Comparison of ENCODE assay signal across 8 cellular contexts in the genomic region with DNA sequence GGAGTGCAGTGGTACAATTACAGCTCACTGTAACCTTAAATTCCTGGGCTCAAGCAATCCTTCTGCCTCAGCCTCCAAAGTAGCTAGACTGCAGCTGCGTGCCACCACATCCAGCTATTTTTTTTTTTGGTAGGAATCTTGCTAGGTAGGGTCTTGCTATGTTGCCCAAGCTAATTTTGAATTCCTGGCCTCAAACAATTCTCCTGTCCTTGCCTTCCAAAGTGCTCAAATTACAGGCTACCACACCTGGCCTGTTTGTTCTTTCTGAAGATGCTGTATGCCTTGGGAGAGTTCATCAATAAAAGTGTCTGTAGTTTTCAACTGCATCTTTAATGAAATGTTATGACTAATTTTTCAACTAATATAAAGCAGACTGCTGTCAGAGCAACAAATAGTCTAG. TPM values are rescaled to one million over a fixed set of nuclear protein-coding genes. Genes with fewer than 3 reads are reported as not detected.
A peak's percentile ranks its signal among the peaks of the same experiment; 100 is the strongest.
DNase-seq lines count a peak whose midpoint lies in the region; ATAC-seq and TF ChIP-seq lines count a peak whose summit lies in the region.

No MANE protein-coding gene starts in this region.

- H3K4me1 Mint-ChIP-seq in activated naive CD8-positive, alpha-beta T cell (ENCODE audit: low read depth), result peaks cover 59% of the 10 kb centered on the region

- no peak for TF ChIP-seq CTCF in HEK293 (tag by site-specific recombination; IDR thresholded peaks at IDR 0.05)

- H3K4me3 ChIP-seq in ACC112 (ENCODE audit: low read depth, low read length) (peak overlapping the region; percentile 83), HEK293 (ENCODE audit: low read depth, low read length) (peak overlapping the region; percentile 36), mononuclear cell (ENCODE audit: low read length) (peak overlapping the region; percentile 51)

- H3K36me3 ChIP-seq in ACC112 (ENCODE audit: insufficient read depth, low read length), result peaks cover 17% of the 10 kb centered on the region
- no peaks in the 10 kb centered on the region for H3K36me3 ChIP-seq in HEK293 (ENCODE audit: control insufficient read depth in 2 of 2, insufficient read depth in 1 of 2, low read length in 2 of 2)

- POLR2A ChIA-PET in HEK293 (lab: Yijun Ruan, JAX), result no interaction called here

- H3K4me3 Mint-ChIP-seq in activated naive CD8-positive, alpha-beta T cell, result peak overlapping the region; percentile 87

- no peak for DNase-seq in HuH-7.5 (ENCODE audit: low spot score)

- H3K4me1 ChIP-seq in ACC112 (ENCODE audit: control insufficient read depth, insufficient read depth, low read length, unreplicated experiment) (peaks cover 10% of the 10 kb centered on the region), HEK293 (ENCODE audit: control insufficient read depth, insufficient read depth, low read length) (no peaks in the 10 kb centered on the region), mononuclear cell (ENCODE audit: insufficient read depth, low read length) (peaks cover 29% of the 10 kb centered on the region)

- H3K36me3 Mint-ChIP-seq in activated naive CD8-positive, alpha-beta T cell, result peaks cover 35% of the 10 kb centered on the region

- H3K27me3 Mint-ChIP-seq in activated naive CD8-positive, alpha-beta T cell, result no peaks in the 10 kb centered on the region

- H3K9me3 ChIP-seq in HEK293 (ENCODE audit: control insufficient read depth, insufficient read depth, low read depth, low read length) (no peaks in the 10 kb centered on the region), mononuclear cell (ENCODE audit: low read depth, low read length) (no peaks in the 10 kb centered on the region)

- peaks cover 13% of the 10 kb centered on the region for H3K9me3 Mint-ChIP-seq in activated naive CD8-positive, alpha-beta T cell (ENCODE audit: low read depth)

- H3K27me3 ChIP-seq in ACC112 (ENCODE audit: insufficient read depth, low read length) (no peaks in the 10 kb centered on the region), mononuclear cell (ENCODE audit: insufficient read depth, low read length) (no peaks in the 10 kb centered on the region)

- H3K27ac Mint-ChIP-seq in activated naive CD8-positive, alpha-beta T cell, result peak overlapping the region; percentile 90

- ATAC-seq in HG02610 (IDR thresholded peaks at IDR 0.05; ENCODE audit: unreplicated experiment), result no peak
- ATAC-seq in HG03025 (IDR thresholded peaks at IDR 0.05; ENCODE audit: low FRiP score, unreplicated experiment), result no peak
- no peak for ATAC-seq in HG02623 (IDR thresholded peaks at IDR 0.05; ENCODE audit: unreplicated experiment)

- CTCF ChIA-PET in HEK293 (lab: Yijun Ruan, JAX), result no interaction called here

- H2AFZ ChIP-seq in ACC112 (ENCODE audit: low read length, unreplicated experiment), result no peak overlapping the region

- peaks cover 41% of the 10 kb centered on the region for H3K79me2 ChIP-seq in ACC112 (ENCODE audit: control insufficient read depth, insufficient read depth, low read length, unreplicated experiment)

- H3K27ac ChIP-seq in ACC112 (ENCODE audit: low read depth, low read length) (peak overlapping the region; percentile 87), HEK293 (ENCODE audit: extremely low read depth, low read depth, low read length) (no peak overlapping the region)

TF ChIP-seq in HEK293, 187 proteins besides CTCF, POLR2A, EP300 and RAD21:
- TF ChIP-seq, protein P1, sequence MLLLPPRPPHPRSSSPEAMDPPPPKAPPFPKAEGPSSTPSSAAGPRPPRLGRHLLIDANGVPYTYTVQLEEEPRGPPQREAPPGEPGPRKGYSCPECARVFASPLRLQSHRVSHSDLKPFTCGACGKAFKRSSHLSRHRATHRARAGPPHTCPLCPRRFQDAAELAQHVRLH (tag by site-specific recombination; IDR thresholded peaks at IDR 0.05), result no peak
- no peak for TF ChIP-seq GLIS1 (tag by site-specific recombination; IDR thresholded peaks at IDR 0.05)
- TF ChIP-seq ZNF121 (tag by site-specific recombination; IDR thresholded peaks at IDR 0.05), result peak; percentile 60; the same call in 1 of the 2 replicates

RNA-seq across cellular contexts. Expression of gene SAMD9, which starts 0.5 kb away (rescaled TPM):
- total RNA-seq in mononuclear cell, result 52.7 TPM

RNA-seq across cellular contexts. Expression of gene SAMD9L, which starts 30.9 kb away (rescaled TPM):
- total RNA-seq in mononuclear cell, result 13.2 TPM
